ENCODE assay signal across 1 cellular context in genomic region chr20:2114560-2114959, GRCh38.
A peak's percentile ranks its signal among the peaks of the same experiment; 100 is the strongest.
TF ChIP-seq lines count a peak whose summit lies in the region.

No MANE protein-coding gene starts in this region.

TF ChIP-seq in HepG2, 621 proteins besides CTCF, POLR2A, EP300 and RAD21:
- TF ChIP-seq ZNF841 (CRISPR knock-in tag; IDR thresholded peaks at IDR 0.05; ENCODE audit: borderline replicate concordance) (no peak), ZNF780A (CRISPR knock-in tag; IDR thresholded peaks at IDR 0.05) (no peak), RFX1 (IDR thresholded peaks at IDR 0.05) (peak; percentile 51; the same call in 1 of the 2 replicates), NCOA1 (CRISPR knock-in tag; IDR thresholded peaks at IDR 0.05) (no peak), ZNF577 (CRISPR knock-in tag; IDR thresholded peaks at IDR 0.05; ENCODE audit: borderline replicate concordance, low read depth) (no peak), MIER3 (CRISPR knock-in tag; IDR thresholded peaks at IDR 0.05; ENCODE audit: borderline replicate concordance) (no peak)
